Comparison of ENCODE assay signal across 30 cellular contexts in the genomic region with DNA sequence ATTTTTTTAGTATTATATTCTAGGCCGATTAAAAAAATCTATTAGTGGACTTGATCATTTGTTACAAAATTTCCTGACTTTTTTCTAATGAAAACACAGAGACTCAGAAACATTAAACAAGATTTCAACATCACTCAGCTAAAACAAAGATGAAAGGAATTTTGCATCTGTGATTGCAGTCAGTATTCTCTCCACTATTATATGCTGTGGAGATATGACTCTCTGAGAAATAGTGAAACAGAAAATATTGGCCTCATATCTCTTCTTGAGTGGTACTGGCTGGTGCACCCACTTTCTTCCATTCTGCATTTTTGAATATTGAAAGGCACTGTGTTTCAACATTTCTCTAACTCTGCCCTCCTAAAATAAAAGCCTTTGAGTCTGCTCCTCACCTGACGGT.
"Had no signal": no experiment of that assay in that cellular context is flagged by ENCODE, and none has a peak within 500 bp of the region (broad histone marks: within the 10 kb centered on the region; RNA-seq: fewer than 3 reads in every experiment).

No MANE protein-coding gene starts in this region.

- DNase-seq: activated B cell treated with CpG ODN at 0.5 μM for 24 hours; activated CD4-positive, alpha-beta T cell treated with anti-CD3 and anti-CD28 coated beads for 48 hours; activated CD4-positive, alpha-beta T cell treated with anti-CD3 and anti-CD28 coated beads, Interleukin-2, amount 50 U/mL, for 1 hour; activated CD4-positive, alpha-beta T cell treated with anti-CD3 and anti-CD28 coated beads, Interleukin-2, amount 50 U/mL, for 48 hours; activated CD8-positive, alpha-beta memory T cell treated with anti-CD3 and anti-CD28 coated beads for 24 hours; activated CD8-positive, alpha-beta T cell treated with anti-CD3 and anti-CD28 coated beads for 36 hours; activated effector memory CD4-positive, alpha-beta T cell treated with Interleukin-2 at 50 U/mL for 16 hours; activated gamma-delta T cell treated with Interleukin-2 at 50 U/mL for 16 hours; activated naive CD4-positive, alpha-beta T cell treated with anti-CD3 and anti-CD28 coated beads, Interleukin-2, amount 50 U/mL, for 16 hours; activated naive CD4-positive, alpha-beta T cell treated with Interleukin-2 at 50 U/mL for 16 hours; activated T-cell treated with anti-CD3 and anti-CD28 coated beads, Interleukin-2, amount 50 U/mL, for 4 hours; amygdala; aorta; body of pancreas; central memory CD4-positive, alpha-beta T cell; cerebellar nuclear complex; colonic mucosa; dorsolateral prefrontal cortex; effector memory CD4-positive, alpha-beta T cell; endodermal cell; foreskin fibroblast; head of caudate nucleus; T-helper 9 cell; WERI-Rb-1 had no signal

- H3K36me3 ChIP-seq: breast epithelium, cardiac muscle cell, colonic mucosa, WERI-Rb-1 had no signal

- FAIRE-seq: frontal cortex had no signal

- ATAC-seq: activated CD4-positive, CD25-positive, alpha-beta regulatory T cell treated with anti-CD3 and anti-CD28 coated beads, Interleukin-2, amount 50 U/mL, for 24 hours; activated CD8-positive, alpha-beta T cell treated with anti-CD3 and anti-CD28 coated beads for 36 hours; activated T-cell treated with anti-CD3 and anti-CD28 coated beads, Interleukin-2, amount 50 U/mL, for 4 hours; activated T-helper 17 cell treated with anti-CD3 and anti-CD28 coated beads, Interleukin-2, amount 50 U/mL, for 72 hours; body of pancreas; esophagus mucosa had no signal

- H3K27me3 ChIP-seq: body of pancreas, breast epithelium, cardiac muscle cell, colonic mucosa had no signal

- H3K9me3 ChIP-seq: body of pancreas, breast epithelium, colonic mucosa had no signal

- H3K4me1 ChIP-seq: body of pancreas, breast epithelium, colonic mucosa had no signal

- H3K27ac ChIP-seq: body of pancreas, breast epithelium, cardiac muscle cell, colonic mucosa, dorsolateral prefrontal cortex, WERI-Rb-1 had no signal

- H3K4me3 ChIP-seq: body of pancreas, breast epithelium, cardiac muscle cell, colonic mucosa, dorsolateral prefrontal cortex had no signal
